Comparison of ENCODE assay signal across 20 cellular contexts in the genomic region with DNA sequence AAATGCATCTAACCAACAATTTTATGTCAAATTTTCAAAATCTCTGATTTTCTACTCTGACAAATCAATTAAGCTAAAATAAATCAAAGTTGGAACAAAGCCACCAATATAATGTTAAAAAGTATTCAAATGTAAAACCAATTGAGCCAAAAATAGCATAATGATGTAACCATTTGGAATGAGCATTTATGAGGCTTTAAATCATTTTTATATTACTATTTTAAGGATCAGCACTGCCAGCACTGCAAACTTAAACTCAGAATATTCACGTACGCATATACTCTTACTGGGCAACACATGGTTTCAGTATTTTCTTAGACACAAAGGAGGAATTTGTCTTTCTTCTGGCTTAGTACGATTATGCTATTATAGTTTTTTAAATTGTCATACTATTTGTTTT. TPM values are rescaled to one million over a fixed set of nuclear protein-coding genes. Genes with fewer than 3 reads are reported as not detected.
A peak's percentile ranks its signal among the peaks of the same experiment; 100 is the strongest.
DNase-seq lines count a peak whose midpoint lies in the region; ATAC-seq and TF ChIP-seq lines count a peak whose summit lies in the region.
"Had no signal": no experiment of that assay in that cellular context is flagged by ENCODE, and none has a peak within 500 bp of the region (broad histone marks: within the 10 kb centered on the region; RNA-seq: fewer than 3 reads in every experiment).

No MANE protein-coding gene starts in this region.

- no peak for TF ChIP-seq POLR2A in gastroesophageal sphincter (IDR thresholded peaks at IDR 0.05)
- TF ChIP-seq POLR2A in sigmoid colon (IDR thresholded peaks at IDR 0.05), result no peak
- TF ChIP-seq POLR2A in Peyer's patch (IDR thresholded peaks at IDR 0.05), result no peak

- TF ChIP-seq CTCF in ascending aorta (IDR thresholded peaks at IDR 0.05) (no peak), gastroesophageal sphincter (IDR thresholded peaks at IDR 0.05) (no peak), sigmoid colon (IDR thresholded peaks at IDR 0.05) (no peak), Peyer's patch (IDR thresholded peaks at IDR 0.05) (no peak)

- H3K4me1 ChIP-seq in ascending aorta, result peaks cover 9 to 42% of the 10 kb centered on the region in 2 donors
- peaks cover 10 to 77% (median 13%) of the 10 kb centered on the region in 3 donors for H3K4me1 ChIP-seq in gastroesophageal sphincter
- peaks cover 0 to 69% (median 57%) of the 10 kb centered on the region in 4 donors for H3K4me1 ChIP-seq in sigmoid colon
- no peaks in the 10 kb centered on the region for H3K4me1 ChIP-seq in Peyer's patch

- H3K4me3 ChIP-seq in ascending aorta (no peak overlapping the region), gastroesophageal sphincter (no peak overlapping the region), sigmoid colon (no peak overlapping the region), Peyer's patch (no peak overlapping the region)
- H3K4me3 ChIP-seq: A549, GM12878 had no signal

- ATAC-seq in gastroesophageal sphincter (no peak), GM21515 (IDR thresholded peaks at IDR 0.05; ENCODE audit: unreplicated experiment) (no peak), HG03039 (IDR thresholded peaks at IDR 0.05; ENCODE audit: unreplicated experiment) (no peak)
- ATAC-seq: A549, GM12878 had no signal

- no peak for TF ChIP-seq EP300 in gastroesophageal sphincter (IDR thresholded peaks at IDR 0.05)
- peak in 3 of 4 donors; percentile 47 to 72 (median 48) for TF ChIP-seq EP300 in sigmoid colon (IDR thresholded peaks at IDR 0.05)

- H3K27me3 ChIP-seq in ascending aorta, result no peaks in the 10 kb centered on the region
- no peaks in the 10 kb centered on the region for H3K27me3 ChIP-seq in gastroesophageal sphincter
- H3K27me3 ChIP-seq in sigmoid colon, result no peaks in the 10 kb centered on the region
- H3K27me3 ChIP-seq in Peyer's patch, result no peaks in the 10 kb centered on the region

- intact Hi-C loops in ascending aorta (cut with DNase I), result no loop called here
- intact Hi-C loops in sigmoid colon (cut with DNase I), result loop anchor here (5.0 kb wide), 1 partner anchor 75 kb away; no protein-coding TSS in a partner anchor
- intact Hi-C loops in posterior cingulate gyrus (cut with DNase I), result no loop called here

- H3K36me3 ChIP-seq in ascending aorta (no peaks in the 10 kb centered on the region), gastroesophageal sphincter (no peaks in the 10 kb centered on the region), sigmoid colon (no peaks in the 10 kb centered on the region), Peyer's patch (no peaks in the 10 kb centered on the region)

- 33 to 44% methylated on average over 3 of the region's 3 CpGs for WGBS in gastroesophageal sphincter (ENCODE audit: low coverage in 1 of 2), 2 donors
- 85 to 87% methylated on average over 3 of the region's 3 CpGs for WGBS in sigmoid colon, 2 donors

- H3K9me3 ChIP-seq in ascending aorta (peaks cover 0 to 5% of the 10 kb centered on the region in 2 donors), gastroesophageal sphincter (peaks cover 0 to 10% (median 0%) of the 10 kb centered on the region in 3 donors), sigmoid colon (no peaks in the 10 kb centered on the region), Peyer's patch (peaks cover 0 to 8% (median 3%) of the 10 kb centered on the region in 4 donors)

- H3K27ac ChIP-seq in ascending aorta (peak overlapping the region; percentile 66 to 68), gastroesophageal sphincter (peak overlapping the region; percentile 66 to 87 (median 84)), sigmoid colon (peak overlapping the region; percentile 82 to 93 (median 86)), Peyer's patch (peak overlapping the region in 1 of 4 donors; percentile 61)

- peak; percentile 55 for DNase-seq in EH (ENCODE audit: low read depth)
- DNase-seq in ascending aorta (ENCODE audit: low spot score in 2 of 2), result no peak
- no peak for DNase-seq in sigmoid colon
- no peak for DNase-seq in Peyer's patch
- no peak for DNase-seq in posterior cingulate gyrus
- DNase-seq: C1 segment of cervical spinal cord, DMS79 treated with DMSO at 0.1 percent for 48 hours, GDM1, MM.1S, NCI-H1105, NCI-H1694, NCI-H2107, NCI-H226, NCI-H524 treated with DMSO at 0.1 percent for 48 hours, Right ventricle myocardium superior had no signal

RNA-seq across cellular contexts. Expression of a gene that starts 52.2 kb away (rescaled TPM):
- total RNA-seq in ascending aorta (84.9 TPM), gastroesophageal sphincter (10 to 100 TPM; 32.0 to 79.7 (median 48.1) TPM), sigmoid colon (10 to 100 TPM; 24.0 to 51.3 (median 38.2) TPM), Peyer's patch (10 to 100 TPM; 15.8 to 42.9 (median 31.3) TPM)
- 10 to 100 TPM in 1 of 3 donors, 1 to 10 TPM in 2; 7.6 to 14.5 (median 9.6) TPM for polyA plus RNA-seq in sigmoid colon
